Comparison of ENCODE assay signal across 10 cellular contexts in genomic region chr4:6999172-7000086, GRCh38. TPM values are rescaled to one million over a fixed set of nuclear protein-coding genes. Genes with fewer than 3 reads are reported as not detected.
DNase-seq lines count a peak whose midpoint lies in the region; ATAC-seq and TF ChIP-seq lines count a peak whose summit lies in the region.
"Had no signal": no experiment of that assay in that cellular context is flagged by ENCODE, and none has a peak within 500 bp of the region (broad histone marks: within the 10 kb centered on the region; RNA-seq: fewer than 3 reads in every experiment).

No MANE protein-coding gene starts in this region.

- in situ Hi-C loops in ACHN (cut with HindIII; ENCODE audit: low pct_ligation_motif_present, low pct_unique_long_range_greater_than_20kb, low sequenced_read_pairs) = no loop called here

- ATAC-seq in left lobe of liver (peak; percentile 7), GM21390 (IDR thresholded peaks at IDR 0.05; ENCODE audit: unreplicated experiment) (no peak), HG03354 (IDR thresholded peaks at IDR 0.05; ENCODE audit: poor library complexity, severe bottlenecking, unreplicated experiment) (no peak)

- H3K9me3 Mint-ChIP-seq in activated T-helper 2 cell treated with anti-CD3 and anti-CD28 coated beads, Interferon-gamma antibody, Interleukin-2, Interleukin-4, amounts not matched to agents 10 μg/mL and 5 μg/mL and 100 μg/mL, durations not matched to agents 14 hours and 24 hours and 36 hours = no peaks in the 10 kb centered on the region

- peaks cover 27% of the 10 kb centered on the region for H3K36me3 ChIP-seq in colonic mucosa

- no peak for TF ChIP-seq CTCF in HL-60 (IDR thresholded peaks at IDR 0.05; ENCODE audit: insufficient read depth, low read length)
- TF ChIP-seq CTCF in colonic mucosa (IDR thresholded peaks at IDR 0.05) = no peak

- H3K4me3 Mint-ChIP-seq in activated T-helper 2 cell treated with anti-CD3 and anti-CD28 coated beads, Interferon-gamma antibody, Interleukin-2, Interleukin-4, amounts not matched to agents 10 μg/mL and 5 μg/mL and 100 μg/mL, durations not matched to agents 14 hours and 24 hours and 36 hours (ENCODE audit: low read depth) = no peak overlapping the region

- peaks cover 63% of the 10 kb centered on the region for H3K36me3 Mint-ChIP-seq in activated T-helper 2 cell treated with anti-CD3 and anti-CD28 coated beads, Interferon-gamma antibody, Interleukin-2, Interleukin-4, amounts not matched to agents 10 μg/mL and 5 μg/mL and 100 μg/mL, durations not matched to agents 14 hours and 24 hours and 36 hours (ENCODE audit: low read depth)

- no peak overlapping the region for H3K9ac ChIP-seq in colonic mucosa (ENCODE audit: low read depth in 2 of 2, low read length in 2 of 2)

- intact Hi-C loops in activated T-helper 2 cell treated with anti-CD3 and anti-CD28 coated beads, Interferon-gamma antibody, Interleukin-2, Interleukin-4, amounts not matched to agents 10 μg/mL and 5 μg/mL and 100 μg/mL, durations not matched to agents 14 hours and 24 hours and 36 hours (cut with micrococcal nuclease) = no loop called here
- intact Hi-C loops in colonic mucosa (cut with DNase I) = no loop called here

- H3K9me3 ChIP-seq in colonic mucosa = no peaks in the 10 kb centered on the region
- H3K9me3 ChIP-seq: ascending aorta had no signal

- peak; percentile 50 for DNase-seq in 8988T
- DNase-seq in HL-60 (ENCODE audit: low read depth in 1 of 2, low spot score in 1 of 2) = peak; percentile 73 to 75
- DNase-seq in activated T-helper 2 cell treated with anti-CD3 and anti-CD28 coated beads, Interferon-gamma antibody, Interleukin-2, Interleukin-4, amounts not matched to agents 10 μg/mL and 5 μg/mL and 100 μg/mL, durations not matched to agents 14 hours and 24 hours and 36 hours (ENCODE audit: low spot score) = peak; percentile 30
- no peak for DNase-seq in left lobe of liver (ENCODE audit: low spot score)
- no peak for DNase-seq in ACHN
- no peak for DNase-seq in colonic mucosa
- DNase-seq: T1000 had no signal

- H3K27ac ChIP-seq in HL-60 (replicated peaks) (peak overlapping the region; percentile 18), colonic mucosa (no peak overlapping the region)
- H3K27ac ChIP-seq: ascending aorta had no signal

- H3K4me1 ChIP-seq in colonic mucosa = no peaks in the 10 kb centered on the region
- H3K4me1 ChIP-seq: ascending aorta had no signal

- H3K27me3 ChIP-seq in HL-60 (ENCODE audit: insufficient read depth, poor library complexity, severe bottlenecking) = no peaks in the 10 kb centered on the region
- H3K27me3 ChIP-seq in colonic mucosa = no peaks in the 10 kb centered on the region
- H3K27me3 ChIP-seq: ascending aorta had no signal

- H3K27me3 Mint-ChIP-seq in activated T-helper 2 cell treated with anti-CD3 and anti-CD28 coated beads, Interferon-gamma antibody, Interleukin-2, Interleukin-4, amounts not matched to agents 10 μg/mL and 5 μg/mL and 100 μg/mL, durations not matched to agents 14 hours and 24 hours and 36 hours (ENCODE audit: low read depth) = no peaks in the 10 kb centered on the region

- H3K4me3 ChIP-seq in HL-60 (replicated peaks; ENCODE audit: insufficient read depth, low read length) (no peak overlapping the region), colonic mucosa (no peak overlapping the region)
- H3K4me3 ChIP-seq: ascending aorta had no signal

- H3K27ac Mint-ChIP-seq in activated T-helper 2 cell treated with anti-CD3 and anti-CD28 coated beads, Interferon-gamma antibody, Interleukin-2, Interleukin-4, amounts not matched to agents 10 μg/mL and 5 μg/mL and 100 μg/mL, durations not matched to agents 14 hours and 24 hours and 36 hours = peak overlapping the region; percentile 72

- peaks cover 12% of the 10 kb centered on the region for H3K4me1 Mint-ChIP-seq in activated T-helper 2 cell treated with anti-CD3 and anti-CD28 coated beads, Interferon-gamma antibody, Interleukin-2, Interleukin-4, amounts not matched to agents 10 μg/mL and 5 μg/mL and 100 μg/mL, durations not matched to agents 14 hours and 24 hours and 36 hours (ENCODE audit: low read depth)

RNA-seq across cellular contexts. Expression of gene TADA2B, which starts 43.7 kb away (rescaled TPM):
- 12.9 and 13.3 TPM in 2 replicates for total RNA-seq in activated T-helper 2 cell treated with anti-CD3 and anti-CD28 coated beads, Interferon-gamma antibody, Interleukin-2, Interleukin-4, amounts not matched to agents 10 μg/mL and 5 μg/mL and 100 μg/mL, durations not matched to agents 14 hours and 24 hours and 36 hours
- total RNA-seq in left lobe of liver = 18.6 TPM
- 10 to 100 TPM; 24.0 to 27.2 TPM for total RNA-seq in colonic mucosa

Comparison
In these comparisons a context has a peak if more than half of its experiments do, and no peak if none do; other contexts are left out.
1. DNase-seq: peak in 8988T (single experiment), HL-60 (2 of 2) and activated T-helper 2 cell treated with anti-CD3 and anti-CD28 coated beads, Interferon-gamma antibody, Interleukin-2, Interleukin-4, amounts not matched to agents 10 μg/mL and 5 μg/mL and 100 μg/mL, durations not matched to agents 14 hours and 24 hours and 36 hours (single experiment); none in left lobe of liver (single experiment), ACHN (single experiment) and colonic mucosa (single experiment).